20 cellular contexts compared by ENCODE assay signal in the genomic region with DNA sequence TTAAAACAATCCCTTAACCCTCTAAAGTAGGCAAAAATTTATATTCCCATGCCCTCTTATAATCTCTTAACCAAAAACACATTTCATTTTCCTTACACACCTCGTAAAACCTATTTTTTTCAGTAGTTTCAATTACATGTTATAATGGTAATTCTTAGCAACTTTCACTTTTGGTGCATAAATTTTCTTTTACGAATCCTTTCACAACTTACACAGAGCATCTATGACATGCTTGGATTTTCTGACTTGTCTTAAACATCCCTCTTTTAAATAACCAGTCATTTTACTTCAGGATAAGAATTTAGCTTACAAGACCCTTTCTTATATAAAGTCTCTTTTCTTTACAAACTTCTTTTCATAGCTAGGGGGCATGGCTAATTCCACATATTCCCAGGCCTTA. TPM values are rescaled to one million over a fixed set of nuclear protein-coding genes. Genes with fewer than 3 reads are reported as not detected.
DNase-seq lines count a peak whose midpoint lies in the region; ATAC-seq, FAIRE-seq and TF ChIP-seq lines count a peak whose summit lies in the region.
"Had no signal": no experiment of that assay in that cellular context is flagged by ENCODE, and none has a peak within 500 bp of the region (broad histone marks: within the 10 kb centered on the region; RNA-seq: fewer than 3 reads in every experiment).

No MANE protein-coding gene starts in this region.

- TF ChIP-seq POLR2A in A549 (IDR thresholded peaks at IDR 0.05; ENCODE audit: low read length) (no peak), K562 (conservative IDR thresholded peaks at IDR 0.05) (no peak)

- in situ Hi-C loops in K562 (cut with MboI): no loop called here

- no peaks in the 10 kb centered on the region for H3K27me3 ChIP-seq in Karpas-422 (ENCODE audit: low read length)
- no peaks in the 10 kb centered on the region for H3K27me3 ChIP-seq in K562 (ENCODE audit: control insufficient read depth in 2 of 2, insufficient read depth in 2 of 2, low read length in 2 of 2)
- H3K27me3 ChIP-seq: BLaER1 had no signal

- FAIRE-seq in A549 (lab: Jason Lieb, UNC) (no peak), D721Med (lab: Jason Lieb, UNC) (peak; percentile 11), K562 (lab: Jason Lieb, UNC) (no peak)

- no peak for ATAC-seq in A549
- no peak for ATAC-seq in K562
- no peak for ATAC-seq in GM21423 (IDR thresholded peaks at IDR 0.05; ENCODE audit: unreplicated experiment)
- ATAC-seq in HG03571 (IDR thresholded peaks at IDR 0.05; ENCODE audit: unreplicated experiment): no peak
- ATAC-seq: CD8-positive, alpha-beta T cell had no signal

- H3K27ac ChIP-seq in A549: no peak overlapping the region
- H3K27ac ChIP-seq in Karpas-422 (ENCODE audit: low read length): no peak overlapping the region
- no peak overlapping the region for H3K27ac ChIP-seq in K562 (ENCODE audit: extremely low read depth, low read depth, low read length)
- H3K27ac ChIP-seq: BLaER1, GM23248 had no signal

- H3K4me2 ChIP-seq in A549: no peak overlapping the region
- no peak overlapping the region for H3K4me2 ChIP-seq in Karpas-422 (ENCODE audit: low read depth, low read length, poor library complexity, severe bottlenecking)
- H3K4me2 ChIP-seq in K562 (ENCODE audit: insufficient read depth, low read length): no peak overlapping the region
- H3K4me2 ChIP-seq: BLaER1 had no signal

- H3K4me1 ChIP-seq in A549: no peaks in the 10 kb centered on the region
- peaks cover 22% of the 10 kb centered on the region for H3K4me1 ChIP-seq in Karpas-422 (ENCODE audit: low read length)
- peaks cover 0 to 3% of the 10 kb centered on the region in 2 experiments; a peak in 2 of 5 replicates for H3K4me1 ChIP-seq in K562 (replicated peaks in 1 of 2; ENCODE audit: control insufficient read depth in 2 of 2, insufficient read depth in 2 of 2, low read length in 2 of 2)
- H3K4me1 ChIP-seq: BLaER1, HAP-1 had no signal

- 25% methylated on average over 2 of the region's 2 CpGs for WGBS in A549 (ENCODE audit: missing lambda C conversion rate)
- 32% methylated on average over 2 of the region's 2 CpGs for whole genome bisulfite sequencing in K562 (ENCODE audit: insufficient coverage, low coverage, missing lambda C conversion rate)

- H3K9me3 ChIP-seq in A549: peaks cover 19% of the 10 kb centered on the region
- no peaks in the 10 kb centered on the region for H3K9me3 ChIP-seq in Karpas-422 (ENCODE audit: low read length)
- H3K9me3 ChIP-seq in K562 (replicated peaks; ENCODE audit: control insufficient read depth, insufficient read depth, low read depth, low read length): no peaks in the 10 kb centered on the region

- TF ChIP-seq RAD21 in A549 (conservative IDR thresholded peaks at IDR 0.05 in 1 of 2, IDR thresholded peaks at IDR 0.05 in 1 of 2): no peak
- no peak for TF ChIP-seq RAD21 in K562 (CRISPR knock-in tag; conservative IDR thresholded peaks at IDR 0.05 in 1 of 2, IDR thresholded peaks at IDR 0.05 in 1 of 2)

- intact Hi-C loops in K562 (cut with micrococcal nuclease): no loop called here

- H3K4me3 ChIP-seq in A549 (no peak overlapping the region), Karpas-422 (ENCODE audit: low read length) (no peak overlapping the region), K562 (no peak overlapping the region)
- H3K4me3 ChIP-seq: BLaER1, GM23248, HAP-1 had no signal

- CTCF ChIA-PET in A549 (lab: Yijun Ruan, JAX): interaction anchor here (2.8 to 3.0 kb wide), 2 partner anchors 13 to 48 kb away, joined by 13 to 22 read pairs; partner anchors contain the start of gene IBA57
- CTCF ChIA-PET in K562 (lab: Yijun Ruan, JAX; ENCODE audit: low intra/inter-chr PET ratio): no interaction called here

- H2AFZ ChIP-seq in Karpas-422 (ENCODE audit: low read length) (no peak overlapping the region), K562 (ENCODE audit: low read depth, low read length) (no peak overlapping the region)
- H2AFZ ChIP-seq: GM23248 had no signal

- no peaks in the 10 kb centered on the region for H3K9me2 ChIP-seq in Karpas-422 (replicated peaks; ENCODE audit: insufficient read depth, low read length)

- POLR2A ChIA-PET in A549 (lab: Yijun Ruan, JAX): no interaction called here
- POLR2A ChIA-PET in K562 (lab: Yijun Ruan, JAX): interaction anchor here (0.6 to 1.2 kb wide), 3 partner anchors 26 to 307 kb away, joined by 3 read pairs; a partner anchor contains a TSS

- H3K9ac ChIP-seq in Karpas-422 (ENCODE audit: low read length) (no peak overlapping the region), K562 (ENCODE audit: insufficient read depth in 1 of 2, low read depth in 2 of 2, low read length in 2 of 2) (no peak overlapping the region)
- H3K9ac ChIP-seq: BLaER1, GM23248 had no signal

- TF ChIP-seq CTCF in A549 (IDR thresholded peaks at IDR 0.05) (no peak), D721Med (IDR thresholded peaks at IDR 0.05; ENCODE audit: insufficient read depth, missing control alignments) (no peak), K562 (IDR thresholded peaks at IDR 0.05 in 2 of 3, conservative IDR thresholded peaks at IDR 0.05 in 1 of 3; ENCODE audit: insufficient read depth in 2 of 3, low read depth in 1 of 3, low read length in 3 of 3) (no peak)

- no TSS peak for BruUV-seq in K562 (replicated peaks; lab: Mats Ljungman, UMichigan)

- H3K79me2 ChIP-seq in Karpas-422 (ENCODE audit: low read length) (peaks cover 58% of the 10 kb centered on the region), K562 (ENCODE audit: control insufficient read depth, insufficient read depth, low read length) (no peaks in the 10 kb centered on the region)

- DNase-seq in A549 (ENCODE audit: low read depth in 1 of 2, low spot score in 1 of 2): no peak
- DNase-seq in D721Med (ENCODE audit: insufficient read length, low spot score): no peak
- DNase-seq in Karpas-422: peak; percentile 69
- DNase-seq in K562 (ENCODE audit: extremely low read depth in 1 of 4, low spot score in 3 of 4): no peak
- no peak for DNase-seq in NCI-H1436 (lab: John Stamatoyannopoulos, UW)
- DNase-seq: ACHN; CD8-positive, alpha-beta T cell; DMS79 treated with DMSO at 0.1 percent for 48 hours; GM23248; NCI-H1092; NCI-H1436 treated with DMSO at 0.1 percent for 48 hours; NCI-H2029; NCI-H524 treated with DMSO at 0.1 percent for 48 hours; NK-92 treated with Interleukin-12 subunit alpha and Interleukin-12 subunit beta, amount 100 ng/mL, for 24 hours; Right ventricle myocardium superior; T-helper 9 cell had no signal

- no peaks in the 10 kb centered on the region for H4K20me1 ChIP-seq in Karpas-422 (ENCODE audit: insufficient read depth, low read depth, low read length)
- H4K20me1 ChIP-seq in K562 (replicated peaks; ENCODE audit: control insufficient read depth, insufficient read depth, low read length): no peaks in the 10 kb centered on the region
- H4K20me1 ChIP-seq: BLaER1 had no signal

- no peaks in the 10 kb centered on the region for H3K9me1 ChIP-seq in K562 (ENCODE audit: control insufficient read depth, insufficient read depth, low read length)

- H3K36me3 ChIP-seq in Karpas-422 (ENCODE audit: insufficient read depth, low read length) (peaks cover 27% of the 10 kb centered on the region), K562 (ENCODE audit: control insufficient read depth, insufficient read depth, low read length) (no peaks in the 10 kb centered on the region)
- H3K36me3 ChIP-seq: BLaER1, HAP-1 had no signal

- TF ChIP-seq EP300 in A549 (IDR thresholded peaks at IDR 0.05) (no peak), K562 (IDR thresholded peaks at IDR 0.05; ENCODE audit: low read length) (no peak)

RNA-seq across cellular contexts. Expression of gene MRPL55, which starts 8.9 kb away (rescaled TPM):
- polyA plus RNA-seq in A549 (2011; rRNA removed) (54.2 and 59.7 TPM in 2 replicates), A549 (2017; fragmentation: RNase III; extraction: RNeasy Plus Mini Kit Qiagen cat#74134 plus additional on column Dnase treatment) (74.2 to 80.0 TPM (median 75.6 TPM) in 3 replicates), K562 (2011; rRNA removed) (65.9 and 115 TPM in 2 replicates), K562 (2014; fragmentation: Illumina TruSeq; extraction: Trizol) (81.0 and 93.0 TPM in 2 replicates), K562 (2014; fragmentation: Nextera tagmentation; extraction: Ambion mirVana) (10 to 100 TPM; 34.9 to 77.0 TPM), K562 (2014; rRNA removed) (154 and 166 TPM in 2 replicates)
- 174 and 197 TPM in 2 replicates for polyA plus RNA-seq in A549 (2012; cell fraction: cytosol; rRNA removed)
- 155 and 261 TPM in 2 replicates for polyA plus RNA-seq in A549 (2012; cell fraction: nucleus; rRNA removed)
- 26.8 and 28.5 TPM in 2 replicates for polyA minus RNA-seq in A549 (2011; rRNA and poly(A)+ RNA removed)
- total RNA-seq in Karpas-422 (2014; rRNA removed; shearing (Covaris generic); ENCODE audit: low replicate concordance): 76.6 and 79.2 TPM in 2 replicates
- total RNA-seq in K562 (2011; cell fraction: chromatin; rRNA removed; ENCODE audit: low replicate concordance): 49.1 and 124 TPM in 2 replicates
- 125 and 127 TPM in 2 replicates for total RNA-seq in K562 (2011; cell fraction: nucleolus; rRNA removed)
- 91.0 and 99.2 TPM in 2 replicates for total RNA-seq in K562 (2011; cell fraction: nucleoplasm; rRNA removed)
- total RNA-seq in K562 (2014; rRNA removed) (228 and 230 TPM in 2 replicates), K562 (2014; rRNA removed; fragmentation: Illumina TruSeq; extraction: Trizol) (26.7 and 47.2 TPM in 2 replicates), K562 (2015; rRNA removed; fragmentation: Illumina TruSeq; extraction: Trizol) (83.8 and 90.1 TPM in 2 replicates), K562 (2021) (112 and 120 TPM in 2 replicates)
- polyA plus RNA-seq in K562 (2011; cell fraction: cytosol; rRNA removed): 142 and 334 TPM in 2 replicates
- polyA plus RNA-seq in K562 (2011; cell fraction: nucleus; rRNA removed): 277 and 406 TPM in 2 replicates
- 90.3 and 111 TPM in 2 replicates for polyA plus RNA-seq in K562 (2012)
- polyA minus RNA-seq in K562 (2011; rRNA and poly(A)+ RNA removed): 25.6 and 46.0 TPM in 2 replicates
- polyA minus RNA-seq in K562 (2011; cell fraction: cytosol; rRNA and poly(A)+ RNA removed): 61.9 and 66.6 TPM in 2 replicates
- 48.2 and 76.1 TPM in 2 replicates for polyA minus RNA-seq in K562 (2011; cell fraction: nucleus; rRNA and poly(A)+ RNA removed)

RNA-seq across cellular contexts. Expression of gene C1orf35, which starts 14.9 kb away (rescaled TPM):
- 8.2 and 9.8 TPM in 2 replicates for polyA plus RNA-seq in A549 (2011; rRNA removed)
- 43.1 and 47.3 TPM in 2 replicates for polyA plus RNA-seq in A549 (2012; cell fraction: cytosol; rRNA removed)
- polyA plus RNA-seq in A549 (2012; cell fraction: nucleus; rRNA removed): 85.5 and 97.7 TPM in 2 replicates
- polyA plus RNA-seq in A549 (2017; fragmentation: RNase III; extraction: RNeasy Plus Mini Kit Qiagen cat#74134 plus additional on column Dnase treatment): 27.3 to 29.0 TPM (median 28.9 TPM) in 3 replicates
- 0.99 and 1.6 TPM in 2 replicates for polyA minus RNA-seq in A549 (2011; rRNA and poly(A)+ RNA removed)
- total RNA-seq in Karpas-422 (2014; rRNA removed; shearing (Covaris generic); ENCODE audit: low replicate concordance): 10.4 and 24.7 TPM in 2 replicates
- 16.4 and 31.0 TPM in 2 replicates for total RNA-seq in K562 (2011; cell fraction: chromatin; rRNA removed; ENCODE audit: low replicate concordance)
- 27.0 and 28.6 TPM in 2 replicates for total RNA-seq in K562 (2011; cell fraction: nucleolus; rRNA removed)
- total RNA-seq in K562 (2011; cell fraction: nucleoplasm; rRNA removed): 20.4 and 20.5 TPM in 2 replicates
- total RNA-seq in K562 (2014; rRNA removed): 42.2 and 50.8 TPM in 2 replicates
- 4.9 and 8.3 TPM in 2 replicates for total RNA-seq in K562 (2014; rRNA removed; fragmentation: Illumina TruSeq; extraction: Trizol)
- 18.9 and 23.2 TPM in 2 replicates for total RNA-seq in K562 (2015; rRNA removed; fragmentation: Illumina TruSeq; extraction: Trizol)
- total RNA-seq in K562 (2021): 38.2 and 41.8 TPM in 2 replicates
- 10.8 and 15.6 TPM in 2 replicates for polyA plus RNA-seq in K562 (2011; rRNA removed)
- 12.7 and 22.3 TPM in 2 replicates for polyA plus RNA-seq in K562 (2011; cell fraction: cytosol; rRNA removed)
- 44.7 and 65.7 TPM in 2 replicates for polyA plus RNA-seq in K562 (2011; cell fraction: nucleus; rRNA removed)
- polyA plus RNA-seq in K562 (2012): 28.9 and 30.6 TPM in 2 replicates
- polyA plus RNA-seq in K562 (2014; fragmentation: Illumina TruSeq; extraction: Trizol): 12.5 and 20.9 TPM in 2 replicates
- polyA plus RNA-seq in K562 (2014; fragmentation: Nextera tagmentation; extraction: Ambion mirVana): 1 to 10 TPM; 3.2 to 3.8 TPM
- 34.3 and 48.7 TPM in 2 replicates for polyA plus RNA-seq in K562 (2014; rRNA removed)
- 1.9 and 2.0 TPM in 2 replicates for polyA minus RNA-seq in K562 (2011; rRNA and poly(A)+ RNA removed)
- 2.3 and 5.9 TPM in 2 replicates for polyA minus RNA-seq in K562 (2011; cell fraction: cytosol; rRNA and poly(A)+ RNA removed)
- polyA minus RNA-seq in K562 (2011; cell fraction: nucleus; rRNA and poly(A)+ RNA removed): 6.9 and 8.2 TPM in 2 replicates

RNA-seq across cellular contexts. Expression of gene GUK1, which starts 22.0 kb away (rescaled TPM):
- polyA plus RNA-seq in A549 (2011; rRNA removed): 65.2 and 88.9 TPM in 2 replicates
- polyA plus RNA-seq in A549 (2012; cell fraction: cytosol; rRNA removed): 267 and 296 TPM in 2 replicates
- polyA plus RNA-seq in A549 (2012; cell fraction: nucleus; rRNA removed): 225 and 294 TPM in 2 replicates
- polyA plus RNA-seq in A549 (2017; fragmentation: RNase III; extraction: RNeasy Plus Mini Kit Qiagen cat#74134 plus additional on column Dnase treatment): 106 to 109 TPM (median 107 TPM) in 3 replicates
- polyA minus RNA-seq in A549 (2011; rRNA and poly(A)+ RNA removed): 32.6 and 39.4 TPM in 2 replicates
- total RNA-seq in Karpas-422 (2014; rRNA removed; shearing (Covaris generic); ENCODE audit: low replicate concordance): 74.4 and 203 TPM in 2 replicates
- 206 and 587 TPM in 2 replicates for total RNA-seq in K562 (2011; cell fraction: chromatin; rRNA removed; ENCODE audit: low replicate concordance)
- 479 and 565 TPM in 2 replicates for total RNA-seq in K562 (2011; cell fraction: nucleolus; rRNA removed)
- total RNA-seq in K562 (2011; cell fraction: nucleoplasm; rRNA removed): 351 and 369 TPM in 2 replicates
- 331 and 360 TPM in 2 replicates for total RNA-seq in K562 (2014; rRNA removed)
- 31.6 and 42.7 TPM in 2 replicates for total RNA-seq in K562 (2014; rRNA removed; fragmentation: Illumina TruSeq; extraction: Trizol)
- total RNA-seq in K562 (2015; rRNA removed; fragmentation: Illumina TruSeq; extraction: Trizol): 129 and 132 TPM in 2 replicates
- 228 and 233 TPM in 2 replicates for total RNA-seq in K562 (2021)
- 192 and 244 TPM in 2 replicates for polyA plus RNA-seq in K562 (2011; rRNA removed)
- polyA plus RNA-seq in K562 (2011; cell fraction: cytosol; rRNA removed): 357 and 647 TPM in 2 replicates
- polyA plus RNA-seq in K562 (2011; cell fraction: nucleus; rRNA removed): 690 and 902 TPM in 2 replicates
- 198 and 243 TPM in 2 replicates for polyA plus RNA-seq in K562 (2012)
- 44.3 and 143 TPM in 2 replicates for polyA plus RNA-seq in K562 (2014; fragmentation: Illumina TruSeq; extraction: Trizol)
- 10 to 100 TPM in 1 of 2 experiments, 1 to 10 TPM in 1; 7.0 to 18.1 TPM for polyA plus RNA-seq in K562 (2014; fragmentation: Nextera tagmentation; extraction: Ambion mirVana)
- 285 and 338 TPM in 2 replicates for polyA plus RNA-seq in K562 (2014; rRNA removed)
- 38.4 and 72.5 TPM in 2 replicates for polyA minus RNA-seq in K562 (2011; rRNA and poly(A)+ RNA removed)
- polyA minus RNA-seq in K562 (2011; cell fraction: cytosol; rRNA and poly(A)+ RNA removed): 79.7 and 95.8 TPM in 2 replicates
- polyA minus RNA-seq in K562 (2011; cell fraction: nucleus; rRNA and poly(A)+ RNA removed): 159 and 171 TPM in 2 replicates

RNA-seq across cellular contexts. Expression of gene GJC2, which starts 31.7 kb away (rescaled TPM):
- 0.09 and 0.12 TPM in 2 replicates for polyA plus RNA-seq in A549 (2011; rRNA removed)
- 0.30 and 0.36 TPM in 2 replicates for polyA plus RNA-seq in A549 (2012; cell fraction: cytosol; rRNA removed)
- 0.32 and 1.1 TPM in 2 replicates for polyA plus RNA-seq in A549 (2012; cell fraction: nucleus; rRNA removed)
- 0.37 to 0.48 TPM (median 0.40 TPM) in 3 replicates for polyA plus RNA-seq in A549 (2017; fragmentation: RNase III; extraction: RNeasy Plus Mini Kit Qiagen cat#74134 plus additional on column Dnase treatment)
- polyA minus RNA-seq in A549 (2011; rRNA and poly(A)+ RNA removed): 0.12 and 0.34 TPM in 2 replicates
- 0.69 TPM in 1 of 2 replicates, not detected in the other for total RNA-seq in Karpas-422 (2014; rRNA removed; shearing (Covaris generic); ENCODE audit: low replicate concordance)
- 0.53 and 1.4 TPM in 2 replicates for total RNA-seq in K562 (2011; cell fraction: chromatin; rRNA removed; ENCODE audit: low replicate concordance)
- total RNA-seq in K562 (2011; cell fraction: nucleolus; rRNA removed): 1.2 and 2.2 TPM in 2 replicates
- total RNA-seq in K562 (2011; cell fraction: nucleoplasm; rRNA removed): 0.59 and 0.69 TPM in 2 replicates
- 0.32 and 0.86 TPM in 2 replicates for total RNA-seq in K562 (2014; rRNA removed)
- 0.11 and 0.16 TPM in 2 replicates for total RNA-seq in K562 (2014; rRNA removed; fragmentation: Illumina TruSeq; extraction: Trizol)
- total RNA-seq in K562 (2015; rRNA removed; fragmentation: Illumina TruSeq; extraction: Trizol): 0.11 and 0.22 TPM in 2 replicates
- 0.62 and 0.69 TPM in 2 replicates for total RNA-seq in K562 (2021)
- polyA plus RNA-seq in K562 (2011; rRNA removed): 0.08 and 0.20 TPM in 2 replicates
- polyA plus RNA-seq in K562 (2011; cell fraction: cytosol; rRNA removed): 0.10 and 0.61 TPM in 2 replicates
- 0.29 and 1.1 TPM in 2 replicates for polyA plus RNA-seq in K562 (2011; cell fraction: nucleus; rRNA removed)
- 0.39 and 0.47 TPM in 2 replicates for polyA plus RNA-seq in K562 (2012)
- 0.06 and 0.12 TPM in 2 replicates for polyA plus RNA-seq in K562 (2014; fragmentation: Illumina TruSeq; extraction: Trizol)
- polyA plus RNA-seq in K562 (2014; fragmentation: Nextera tagmentation; extraction: Ambion mirVana): not detected
- polyA plus RNA-seq in K562 (2014; rRNA removed): 0.03 and 0.36 TPM in 2 replicates
- 0.09 and 0.18 TPM in 2 replicates for polyA minus RNA-seq in K562 (2011; rRNA and poly(A)+ RNA removed)
- polyA minus RNA-seq in K562 (2011; cell fraction: cytosol; rRNA and poly(A)+ RNA removed): 0.57 TPM in 1 of 2 replicates, not detected in the other
- 0.40 and 0.44 TPM in 2 replicates for polyA minus RNA-seq in K562 (2011; cell fraction: nucleus; rRNA and poly(A)+ RNA removed)

RNA-seq across cellular contexts. Expression of gene ARF1, which starts 35.5 kb away (rescaled TPM):
- polyA plus RNA-seq in A549 (2011; rRNA removed) (333 and 376 TPM in 2 replicates), A549 (2017; fragmentation: RNase III; extraction: RNeasy Plus Mini Kit Qiagen cat#74134 plus additional on column Dnase treatment) (297 to 313 TPM (median 308 TPM) in 3 replicates), K562 (2011; rRNA removed) (351 and 621 TPM in 2 replicates), K562 (2014; fragmentation: Illumina TruSeq; extraction: Trizol) (593 and 811 TPM in 2 replicates), K562 (2014; fragmentation: Nextera tagmentation; extraction: Ambion mirVana) (100 to 1,000 TPM in 1 of 2 experiments, 10 to 100 TPM in 1; 69.8 to 232 TPM), K562 (2014; rRNA removed) (435 and 476 TPM in 2 replicates)
- polyA plus RNA-seq in A549 (2012; cell fraction: cytosol; rRNA removed): 669 and 696 TPM in 2 replicates
- polyA plus RNA-seq in A549 (2012; cell fraction: nucleus; rRNA removed): 541 and 746 TPM in 2 replicates
- polyA minus RNA-seq in A549 (2011; rRNA and poly(A)+ RNA removed): 582 and 626 TPM in 2 replicates
- total RNA-seq in Karpas-422 (2014; rRNA removed; shearing (Covaris generic); ENCODE audit: low replicate concordance): 107 and 139 TPM in 2 replicates
- 99.7 and 210 TPM in 2 replicates for total RNA-seq in K562 (2011; cell fraction: chromatin; rRNA removed; ENCODE audit: low replicate concordance)
- 245 and 251 TPM in 2 replicates for total RNA-seq in K562 (2011; cell fraction: nucleolus; rRNA removed)
- 187 and 199 TPM in 2 replicates for total RNA-seq in K562 (2011; cell fraction: nucleoplasm; rRNA removed)
- total RNA-seq in K562 (2014; rRNA removed) (325 and 442 TPM in 2 replicates), K562 (2014; rRNA removed; fragmentation: Illumina TruSeq; extraction: Trizol) (120 and 140 TPM in 2 replicates), K562 (2015; rRNA removed; fragmentation: Illumina TruSeq; extraction: Trizol) (192 and 198 TPM in 2 replicates), K562 (2021) (472 and 483 TPM in 2 replicates)
- 776 and 1,036 TPM in 2 replicates for polyA plus RNA-seq in K562 (2011; cell fraction: cytosol; rRNA removed)
- 257 and 274 TPM in 2 replicates for polyA plus RNA-seq in K562 (2011; cell fraction: nucleus; rRNA removed)
- polyA plus RNA-seq in K562 (2012): 485 and 750 TPM in 2 replicates
- polyA minus RNA-seq in K562 (2011; rRNA and poly(A)+ RNA removed): 408 and 480 TPM in 2 replicates
- polyA minus RNA-seq in K562 (2011; cell fraction: cytosol; rRNA and poly(A)+ RNA removed): 429 and 660 TPM in 2 replicates
- polyA minus RNA-seq in K562 (2011; cell fraction: nucleus; rRNA and poly(A)+ RNA removed): 68.0 and 128 TPM in 2 replicates

Comparison
In these comparisons a context has a peak if more than half of its experiments do, and no peak if none do; other contexts are left out.
1. Of the 35 proteins assayed by ChIP-seq in both K562 and A549: peak only in K562: none; only in A549: none; in both: ZFP36; in neither: 34.